11 cellular contexts compared by ENCODE assay signal in genomic region chr10:91589015-91589655, GRCh38. TPM values are rescaled to one million over a fixed set of nuclear protein-coding genes. Genes with fewer than 3 reads are reported as not detected.
DNase-seq lines count a peak whose midpoint lies in the region; ATAC-seq, FAIRE-seq and TF ChIP-seq lines count a peak whose summit lies in the region.
"Had no signal": no experiment of that assay in that cellular context is flagged by ENCODE, and none has a peak within 500 bp of the region (broad histone marks: within the 10 kb centered on the region; RNA-seq: fewer than 3 reads in every experiment).

No MANE protein-coding gene starts in this region.

- TF ChIP-seq POLR2A in A549 (IDR thresholded peaks at IDR 0.05; ENCODE audit: low read length) (no peak), Peyer's patch (IDR thresholded peaks at IDR 0.05) (no peak)

- CTCF ChIA-PET in A549 (lab: Yijun Ruan, JAX), result interaction anchor here (0.6 to 2.8 kb wide), 10 partner anchors 9 to 239 kb away, joined by 3 to 14 read pairs (median 4); partner anchors contain the start of gene PPP1R3C

- H3K79me2 ChIP-seq in fibroblast of lung (ENCODE audit: control insufficient read depth, insufficient read depth, low read length), result no peaks in the 10 kb centered on the region

- H3K4me2 ChIP-seq in A549, result peak overlapping the region; percentile 75
- H3K4me2 ChIP-seq in fibroblast of lung (ENCODE audit: extremely low read depth, insufficient read depth, low read length), result peak overlapping the region; percentile 59

- no peaks in the 10 kb centered on the region for H3K9me3 ChIP-seq in A549
- H3K9me3 ChIP-seq in Peyer's patch, result no peaks in the 10 kb centered on the region
- no peaks in the 10 kb centered on the region for H3K9me3 ChIP-seq in fibroblast of lung (ENCODE audit: control insufficient read depth, insufficient read depth, low read depth, low read length)

- WGBS in A549 (ENCODE audit: missing lambda C conversion rate), result 5% methylated on average over 6 of the region's 6 CpGs

- POLR2A ChIA-PET in A549 (lab: Yijun Ruan, JAX), result interaction anchor here (1.0 to 4.3 kb wide), 2 partner anchors 9 to 44 kb away, joined by 3 to 37 read pairs; partner anchors contain the start of gene PPP1R3C

- peak; percentile 17 to 19; a peak in 1 of 5 replicates for TF ChIP-seq RAD21 in A549 (conservative IDR thresholded peaks at IDR 0.05 in 1 of 2, IDR thresholded peaks at IDR 0.05 in 1 of 2)

- H3K27me3 ChIP-seq in Peyer's patch (no peaks in the 10 kb centered on the region), fibroblast of lung (ENCODE audit: control insufficient read depth, insufficient read depth, low read length) (no peaks in the 10 kb centered on the region)

- ATAC-seq in A549 (peak; percentile 45 to 78), omental fat pad (ENCODE audit: low FRiP score) (peak; percentile 54), HG03342 (IDR thresholded peaks at IDR 0.05; ENCODE audit: unreplicated experiment) (no peak)
- ATAC-seq: WTC11 had no signal

- no peaks in the 10 kb centered on the region for H3K36me3 ChIP-seq in Peyer's patch
- no peaks in the 10 kb centered on the region for H3K36me3 ChIP-seq in fibroblast of lung (ENCODE audit: control insufficient read depth, insufficient read depth, low read length)

- DNase-seq in A549 (ENCODE audit: low read depth in 1 of 2, low spot score in 1 of 2), result peak in 1 of 2 experiments; percentile 94
- DNase-seq in Peyer's patch, result no peak
- peak; percentile 92 to 93 for DNase-seq in fibroblast of lung (ENCODE audit: low read depth in 2 of 2)
- DNase-seq in omental fat pad (ENCODE audit: low spot score), result no peak
- no peak for DNase-seq in NCI-H1417 (lab: John Stamatoyannopoulos, UW)
- no peak for DNase-seq in NCI-H2171 treated with DMSO at 0.1 percent for 48 hours (lab: John Stamatoyannopoulos, UW)
- no peak for DNase-seq in activated gamma-delta T cell (lab: John Stamatoyannopoulos, UW)
- DNase-seq: erythroblast; stimulated activated CD4-positive, alpha-beta T cell treated with anti-CD3 and anti-CD28 coated beads, Interleukin-2, amount 100 ng/mL, for 48 hours had no signal

- H3K4me3 ChIP-seq in A549 (no peak overlapping the region), Peyer's patch (no peak overlapping the region), fibroblast of lung (replicated peaks in 1 of 4; ENCODE audit: control extremely low read depth in 1 of 4, insufficient read depth in 1 of 4, low read depth in 3 of 4, low read length in 4 of 4) (no peak overlapping the region)

- 0 out of 5 replicates have a peak, but pooled peaks of 1 of the 2 experiments have one; percentile 31 for TF ChIP-seq EP300 in A549 (IDR thresholded peaks at IDR 0.05)

- FAIRE-seq in A549 (lab: Jason Lieb, UNC), result peak; percentile 43

- H2AFZ ChIP-seq in fibroblast of lung (ENCODE audit: low read length), result no peak overlapping the region

- H3K4me1 ChIP-seq in A549, result peaks cover 66% of the 10 kb centered on the region
- peaks cover 0 to 30% (median 0%) of the 10 kb centered on the region in 4 donors for H3K4me1 ChIP-seq in Peyer's patch
- H3K4me1 ChIP-seq in fibroblast of lung (ENCODE audit: control insufficient read depth, extremely low read depth, insufficient read depth, low read length), result peaks cover 47% of the 10 kb centered on the region

- no peaks in the 10 kb centered on the region for H4K20me1 ChIP-seq in fibroblast of lung (ENCODE audit: control insufficient read depth, extremely low read depth, insufficient read depth, low read length)

- H3K27ac ChIP-seq in A549 (peak overlapping the region; percentile 93 to 94), Peyer's patch (peak overlapping the region in 3 of 4 donors; percentile 25 to 81 (median 51)), fibroblast of lung (ENCODE audit: insufficient read depth, low read length) (peak overlapping the region; percentile 22)

- TF ChIP-seq CTCF in A549 (IDR thresholded peaks at IDR 0.05), result no peak
- TF ChIP-seq CTCF in Peyer's patch (IDR thresholded peaks at IDR 0.05), result no peak
- TF ChIP-seq CTCF in fibroblast of lung (conservative IDR thresholded peaks at IDR 0.05 in 1 of 2, IDR thresholded peaks at IDR 0.05 in 1 of 2; ENCODE audit: low read depth in 1 of 2, low read length in 2 of 2), result no peak
- TF ChIP-seq CTCF in omental fat pad (IDR thresholded peaks at IDR 0.05), result no peak

- no peak overlapping the region for H3K9ac ChIP-seq in fibroblast of lung (ENCODE audit: insufficient read depth, low read length)

TF ChIP-seq in A549, 52 proteins besides CTCF, POLR2A, EP300 and RAD21 (continues in another document):
- TF ChIP-seq FOXS1 (CRISPR knock-in tag; IDR thresholded peaks at IDR 0.05) (no peak), ZNF302 (CRISPR knock-in tag; IDR thresholded peaks at IDR 0.05) (no peak), HEYL (CRISPR knock-in tag; IDR thresholded peaks at IDR 0.05) (no peak), USF2 (IDR thresholded peaks at IDR 0.05) (no peak), NPAS2 (CRISPR knock-in tag; IDR thresholded peaks at IDR 0.05; ENCODE audit: borderline replicate concordance) (no peak), MYC (IDR thresholded peaks at IDR 0.05; ENCODE audit: borderline replicate concordance, low read length) (no peak), PBX3 (IDR thresholded peaks at IDR 0.05) (0 out of 2 replicates have a peak, but pooled peaks have one; percentile 67), SMC3 (IDR thresholded peaks at IDR 0.05) (0 out of 3 replicates have a peak, but pooled peaks have one; percentile 22), HOXB5 (CRISPR knock-in tag; IDR thresholded peaks at IDR 0.05) (peak; percentile 99), ATOH8 (CRISPR knock-in tag; IDR thresholded peaks at IDR 0.05; ENCODE audit: low read depth) (no peak), BCL3 (IDR thresholded peaks at IDR 0.05) (0 out of 3 replicates have a peak, but pooled peaks have one; percentile 30), MAFK (IDR thresholded peaks at IDR 0.05; ENCODE audit: partially characterized antibody) (peak; percentile 1)
- TF ChIP-seq, protein P1, sequence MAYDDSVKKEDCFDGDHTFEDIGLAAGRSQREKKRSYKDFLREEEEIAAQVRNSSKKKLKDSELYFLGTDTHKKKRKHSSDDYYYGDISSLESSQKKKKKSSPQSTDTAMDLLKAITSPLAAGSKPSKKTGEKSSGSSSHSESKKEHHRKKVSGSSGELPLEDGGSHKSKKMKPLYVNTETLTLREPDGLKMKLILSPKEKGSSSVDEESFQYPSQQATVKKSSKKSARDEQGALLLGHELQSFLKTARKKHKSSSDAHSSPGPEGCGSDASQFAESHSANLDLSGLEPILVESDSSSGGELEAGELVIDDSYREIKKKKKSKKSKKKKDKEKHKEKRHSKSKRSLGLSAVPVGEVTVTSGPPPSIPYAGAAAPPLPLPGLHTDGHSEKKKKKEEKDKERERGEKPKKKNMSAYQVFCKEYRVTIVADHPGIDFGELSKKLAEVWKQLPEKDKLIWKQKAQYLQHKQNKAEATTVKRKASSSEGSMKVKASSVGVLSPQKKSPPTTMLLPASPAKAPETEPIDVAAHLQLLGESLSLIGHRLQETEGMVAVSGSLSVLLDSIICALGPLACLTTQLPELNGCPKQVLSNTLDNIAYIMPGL (CRISPR knock-in tag; IDR thresholded peaks at IDR 0.05; ENCODE audit: borderline replicate concordance), result no peak

RNA-seq across cellular contexts. Expression of gene PPP1R3C, which starts 43.7 kb away (rescaled TPM):
- 19.7 and 20.0 TPM in 2 replicates for polyA plus RNA-seq in A549 (2011; rRNA removed)
- 4.4 and 5.5 TPM in 2 replicates for polyA plus RNA-seq in A549 (2012; cell fraction: cytosol; rRNA removed)
- 2.3 and 3.9 TPM in 2 replicates for polyA plus RNA-seq in A549 (2012; cell fraction: nucleus; rRNA removed)
- polyA plus RNA-seq in A549 (2017; fragmentation: RNase III; extraction: RNeasy Plus Mini Kit Qiagen cat#74134 plus additional on column Dnase treatment), result 9.8 to 10.9 TPM (median 10.5 TPM) in 3 replicates
- 19.0 and 21.4 TPM in 2 replicates for polyA minus RNA-seq in A549 (2011; rRNA and poly(A)+ RNA removed)
- 1 to 10 TPM; 1.1 to 4.1 (median 1.6) TPM for total RNA-seq in Peyer's patch
- 94.5 and 125 TPM in 2 replicates for total RNA-seq in fibroblast of lung
- polyA plus RNA-seq in fibroblast of lung, result 25.0 and 67.8 TPM in 2 replicates
- 22.3 and 47.5 TPM in 2 replicates for polyA plus RNA-seq in fibroblast of lung (2012)
- 26.6 and 47.5 TPM in 2 replicates for polyA minus RNA-seq in fibroblast of lung (ENCODE audit: low replicate concordance)
- total RNA-seq in omental fat pad, result 1 to 10 TPM; 3.5 to 6.8 (median 5.9) TPM

Comparison
In these comparisons a context has a peak if more than half of its experiments do, and no peak if none do; other contexts are left out.
1. DNase-seq: peak in fibroblast of lung (2 of 2); none in Peyer's patch (0 of 3), omental fat pad (single experiment), NCI-H1417 (0 of 3), NCI-H2171 treated with DMSO at 0.1 percent for 48 hours (single experiment) and activated gamma-delta T cell (single experiment).
2. H3K27ac ChIP-seq: peak in every context shown above with its lines; median percentile 94 in A549; 51 in Peyer's patch; 22 in fibroblast of lung.
3. RNA of gene PPP1R3C, which starts 43.7 kb away (total RNA-seq): 94.5 to 125 TPM in fibroblast of lung; 3.5 to 6.8 TPM in omental fat pad and 1.1 to 4.1 TPM in Peyer's patch; every median in the first group is over 10 times any median in the second.